8 cellular contexts compared by ENCODE assay signal in genomic region chr4:93199492-93199891, GRCh38.
DNase-seq lines count a peak whose midpoint lies in the region; ATAC-seq and TF ChIP-seq lines count a peak whose summit lies in the region.

No MANE protein-coding gene starts in this region.

- H3K9me3 Mint-ChIP-seq in activated CD4-positive, alpha-beta T cell treated with anti-CD3 and anti-CD28 coated beads, Interleukin-2, amount 10 ng/mL, durations not matched to agents 7 days and 5 days: no peaks in the 10 kb centered on the region

- no peaks in the 10 kb centered on the region for H3K4me1 Mint-ChIP-seq in activated CD4-positive, alpha-beta T cell treated with anti-CD3 and anti-CD28 coated beads, Interleukin-2, amount 10 ng/mL, durations not matched to agents 7 days and 5 days

- no peak overlapping the region for H3K18ac ChIP-seq in mesenchymal stem cell (ENCODE audit: low read depth in 1 of 2, low read length in 2 of 2)

- H2BK5ac ChIP-seq in mesenchymal stem cell (ENCODE audit: low read depth, low read length, poor library complexity, severe bottlenecking): no peak overlapping the region

- H3K4me2 ChIP-seq in mesenchymal stem cell (ENCODE audit: low read length, poor library complexity, severe bottlenecking): no peak overlapping the region

- POLR2A ChIA-PET in activated CD4-positive, alpha-beta T cell treated with anti-CD3 and anti-CD28 coated beads, Interleukin-2, amount 10 ng/mL, durations not matched to agents 7 days and 5 days (lab: Charles Lee): no interaction called here

- no peak overlapping the region for H2BK15ac ChIP-seq in mesenchymal stem cell (ENCODE audit: low read depth, poor library complexity, severe bottlenecking)

- H3K4me3 ChIP-seq in cardiac fibroblast (replicated peaks in 1 of 2; ENCODE audit: low read depth in 2 of 2, low read length in 2 of 2) (no peak overlapping the region), mesenchymal stem cell (ENCODE audit: insufficient read depth in 1 of 2, low read depth in 1 of 2, low read length in 2 of 2) (no peak overlapping the region)

- H3K27me3 ChIP-seq in mesenchymal stem cell (ENCODE audit: control insufficient read depth in 1 of 2, insufficient read depth in 1 of 2, low read length in 2 of 2): no peaks in the 10 kb centered on the region

- ATAC-seq in HG02885 (IDR thresholded peaks at IDR 0.05; ENCODE audit: poor library complexity, unreplicated experiment) (peak; percentile 56), HG02588 (IDR thresholded peaks at IDR 0.05; ENCODE audit: unreplicated experiment) (no peak)

- no peak overlapping the region for H2AK5ac ChIP-seq in mesenchymal stem cell (ENCODE audit: low read length, severe bottlenecking)

- no peak overlapping the region for H2BK120ac ChIP-seq in mesenchymal stem cell (ENCODE audit: low read depth, low read length)

- H3K14ac ChIP-seq in mesenchymal stem cell (ENCODE audit: low read length in 2 of 2): no peak overlapping the region

- H4K91ac ChIP-seq in mesenchymal stem cell (ENCODE audit: low read length): no peak overlapping the region

- peak; percentile 14 for TF ChIP-seq CTCF in cardiac fibroblast (IDR thresholded peaks at IDR 0.05; ENCODE audit: low read depth, low read length)

- H3K27ac Mint-ChIP-seq in activated CD4-positive, alpha-beta T cell treated with anti-CD3 and anti-CD28 coated beads, Interleukin-2, amount 10 ng/mL, durations not matched to agents 7 days and 5 days: no peak overlapping the region

- WGBS in mesenchymal stem cell: 83% methylated on average over 1 of the region's 2 CpGs

- no peak overlapping the region for H2AFZ ChIP-seq in mesenchymal stem cell (ENCODE audit: low read depth, low read length)

- H3K36me3 Mint-ChIP-seq in activated CD4-positive, alpha-beta T cell treated with anti-CD3 and anti-CD28 coated beads, Interleukin-2, amount 10 ng/mL, durations not matched to agents 7 days and 5 days (ENCODE audit: low read depth): no peaks in the 10 kb centered on the region

- H3K23ac ChIP-seq in mesenchymal stem cell (ENCODE audit: low read length in 2 of 2): no peak overlapping the region

- no peak overlapping the region for H2BK12ac ChIP-seq in mesenchymal stem cell (ENCODE audit: low read length in 2 of 2)

- no peak overlapping the region for H3K27ac ChIP-seq in mesenchymal stem cell (ENCODE audit: low read length, poor library complexity, severe bottlenecking)

- H3K9ac ChIP-seq in mesenchymal stem cell (ENCODE audit: low read length): no peak overlapping the region

- H3K4ac ChIP-seq in mesenchymal stem cell (ENCODE audit: low read depth in 1 of 2, low read length in 2 of 2): no peak overlapping the region

- H3K9me3 ChIP-seq in mesenchymal stem cell (ENCODE audit: control insufficient read depth, low read length): no peaks in the 10 kb centered on the region

- H3K4me3 Mint-ChIP-seq in activated CD4-positive, alpha-beta T cell treated with anti-CD3 and anti-CD28 coated beads, Interleukin-2, amount 10 ng/mL, durations not matched to agents 7 days and 5 days: no peak overlapping the region

- DNase-seq in D341Med (ENCODE audit: low spot score) (peak; percentile 69), NCI-H446 treated with DMSO at 0.1 percent for 48 hours (lab: John Stamatoyannopoulos, UW) (peak; percentile 97), cardiac fibroblast (ENCODE audit: low read depth in 2 of 2) (peak; percentile 24 to 54), mesenchymal stem cell (peak; percentile 52)
- DNase-seq in activated CD4-positive, alpha-beta T cell treated with anti-CD3 and anti-CD28 coated beads, Interleukin-2, amount 10 ng/mL, durations not matched to agents 7 days and 5 days: no peak
- no peak for DNase-seq in stimulated activated CD4-positive, alpha-beta T cell treated with anti-CD3 and anti-CD28 coated beads, Interleukin-15, amount 100 ng/mL, for 24 hours

- no peaks in the 10 kb centered on the region for H3K79me1 ChIP-seq in mesenchymal stem cell (replicated peaks; ENCODE audit: low read length, poor library complexity, severe bottlenecking)

- no peaks in the 10 kb centered on the region for H3K4me1 ChIP-seq in mesenchymal stem cell (ENCODE audit: control insufficient read depth, insufficient read depth, low read depth, low read length)

- H4K8ac ChIP-seq in mesenchymal stem cell (ENCODE audit: low read length): no peak overlapping the region

- no peaks in the 10 kb centered on the region for H3K27me3 Mint-ChIP-seq in activated CD4-positive, alpha-beta T cell treated with anti-CD3 and anti-CD28 coated beads, Interleukin-2, amount 10 ng/mL, durations not matched to agents 7 days and 5 days

- H3K36me3 ChIP-seq in mesenchymal stem cell (ENCODE audit: control insufficient read depth in 1 of 2, insufficient read depth in 2 of 2, low read depth in 1 of 2, low read length in 2 of 2): no peaks in the 10 kb centered on the region

- CTCF ChIA-PET in activated CD4-positive, alpha-beta T cell treated with anti-CD3 and anti-CD28 coated beads, Interleukin-2, amount 10 ng/mL, durations not matched to agents 7 days and 5 days (lab: Charles Lee): no interaction called here

Comparison
In these comparisons a context has a peak if more than half of its experiments do, and no peak if none do; other contexts are left out.
1. DNase-seq: peak in D341Med (single experiment), NCI-H446 treated with DMSO at 0.1 percent for 48 hours (single experiment), cardiac fibroblast (2 of 2) and mesenchymal stem cell (single experiment); none in activated CD4-positive, alpha-beta T cell treated with anti-CD3 and anti-CD28 coated beads, Interleukin-2, amount 10 ng/mL, durations not matched to agents 7 days and 5 days (single experiment) and stimulated activated CD4-positive, alpha-beta T cell treated with anti-CD3 and anti-CD28 coated beads, Interleukin-15, amount 100 ng/mL, for 24 hours (single experiment).